In genomic region chr10:118958984-118959916, GRCh38 we compare ENCODE assay signal across 9 cellular contexts.
DNase-seq lines count a peak whose midpoint lies in the region; ATAC-seq, FAIRE-seq and TF ChIP-seq lines count a peak whose summit lies in the region.
"Had no signal": no experiment of that assay in that cellular context is flagged by ENCODE, and none has a peak within 500 bp of the region (broad histone marks: within the 10 kb centered on the region; RNA-seq: fewer than 3 reads in every experiment).

No MANE protein-coding gene starts in this region.

- peak; percentile 21 for FAIRE-seq in kidney (lab: Jason Lieb, UNC)
- FAIRE-seq: A204.1 had no signal

- H3K4me1 ChIP-seq in ascending aorta = peaks cover 7 to 20% of the 10 kb centered on the region in 2 donors
- H3K4me1 ChIP-seq in kidney (ENCODE audit: control insufficient read depth in 1 of 2, insufficient read depth in 1 of 2, low read depth in 1 of 2, low read length in 2 of 2) = peaks cover 0 to 7% of the 10 kb centered on the region in 2 donors
- peaks cover 3 to 12% (median 11%) of the 10 kb centered on the region in 4 donors for H3K4me1 ChIP-seq in upper lobe of left lung
- H3K4me1 ChIP-seq in BE2C = no peaks in the 10 kb centered on the region

- H3K9me3 ChIP-seq in ascending aorta (no peaks in the 10 kb centered on the region), kidney (ENCODE audit: control insufficient read depth in 1 of 2, low read length in 2 of 2) (no peaks in the 10 kb centered on the region), upper lobe of left lung (no peaks in the 10 kb centered on the region), BE2C (no peaks in the 10 kb centered on the region)

- TF ChIP-seq EP300 in upper lobe of left lung (IDR thresholded peaks at IDR 0.05) = peak in 1 of 4 donors; percentile 19

- H3K4me3 ChIP-seq in ascending aorta (no peak overlapping the region), kidney (ENCODE audit: low read length in 2 of 2) (no peak overlapping the region), upper lobe of left lung (no peak overlapping the region), BE2C (ENCODE audit: low read depth, low read length) (no peak overlapping the region)

- H3K27ac ChIP-seq in ascending aorta (no peak overlapping the region), kidney (ENCODE audit: low read depth in 2 of 2, low read length in 2 of 2) (no peak overlapping the region), upper lobe of left lung (no peak overlapping the region)

- no peak overlapping the region for H3K9ac ChIP-seq in kidney (ENCODE audit: low read length in 2 of 2)

- ATAC-seq in upper lobe of left lung (ENCODE audit: low FRiP score in 2 of 2) = peak; percentile 69 to 80

- DNase-seq in NCI-H1436 (lab: John Stamatoyannopoulos, UW) = peak; percentile 13
- DNase-seq in NCI-H1436 treated with DMSO at 0.1 percent for 48 hours (lab: John Stamatoyannopoulos, UW) = no peak
- peak; percentile 29 to 67 for DNase-seq in ascending aorta (ENCODE audit: low spot score in 2 of 2)
- no peak for DNase-seq in kidney
- peak in 1 of 2 donors; percentile 82 for DNase-seq in upper lobe of left lung
- DNase-seq in BE2C = no peak
- DNase-seq in stimulated activated CD4-positive, alpha-beta T cell treated with anti-CD3 and anti-CD28 coated beads, Interleukin-4, amount 100 ng/mL, for 4 hours = no peak
- no peak for DNase-seq in NCI-H1694 treated with DMSO at 0.1 percent for 48 hours (lab: John Stamatoyannopoulos, UW)

- WGBS in upper lobe of left lung, 2 donors = 50 to 53% methylated on average over 10 of the region's 10 CpGs

- H3K27me3 ChIP-seq in ascending aorta (no peaks in the 10 kb centered on the region), upper lobe of left lung (no peaks in the 10 kb centered on the region), BE2C (no peaks in the 10 kb centered on the region)

- TF ChIP-seq CTCF in ascending aorta (IDR thresholded peaks at IDR 0.05) = no peak
- no peak for TF ChIP-seq CTCF in kidney (IDR thresholded peaks at IDR 0.05; ENCODE audit: borderline replicate concordance, extremely low read depth, insufficient read depth)
- TF ChIP-seq CTCF in upper lobe of left lung (IDR thresholded peaks at IDR 0.05) = no peak
- TF ChIP-seq CTCF in BE2C (IDR thresholded peaks at IDR 0.05; ENCODE audit: low read depth, low read length) = no peak

- no peak for TF ChIP-seq POLR2A in upper lobe of left lung (IDR thresholded peaks at IDR 0.05)

- no peaks in the 10 kb centered on the region for H3K36me3 ChIP-seq in ascending aorta
- no peaks in the 10 kb centered on the region for H3K36me3 ChIP-seq in kidney (ENCODE audit: control insufficient read depth in 1 of 2, insufficient read depth in 2 of 2, low read length in 2 of 2)
- H3K36me3 ChIP-seq in upper lobe of left lung = no peaks in the 10 kb centered on the region
- no peaks in the 10 kb centered on the region for H3K36me3 ChIP-seq in BE2C

- intact Hi-C loops in ascending aorta (cut with DNase I) (no loop called here), kidney (cut with DNase I) (no loop called here)

Comparison
In these comparisons a context has a peak if more than half of its experiments do, and no peak if none do; other contexts are left out.
1. DNase-seq: peak in NCI-H1436 (single experiment) and ascending aorta (2 of 2); none in NCI-H1436 treated with DMSO at 0.1 percent for 48 hours (single experiment), kidney (single experiment), BE2C (single experiment), stimulated activated CD4-positive, alpha-beta T cell treated with anti-CD3 and anti-CD28 coated beads, Interleukin-4, amount 100 ng/mL, for 4 hours (0 of 2) and NCI-H1694 treated with DMSO at 0.1 percent for 48 hours (single experiment).